In the genomic region with DNA sequence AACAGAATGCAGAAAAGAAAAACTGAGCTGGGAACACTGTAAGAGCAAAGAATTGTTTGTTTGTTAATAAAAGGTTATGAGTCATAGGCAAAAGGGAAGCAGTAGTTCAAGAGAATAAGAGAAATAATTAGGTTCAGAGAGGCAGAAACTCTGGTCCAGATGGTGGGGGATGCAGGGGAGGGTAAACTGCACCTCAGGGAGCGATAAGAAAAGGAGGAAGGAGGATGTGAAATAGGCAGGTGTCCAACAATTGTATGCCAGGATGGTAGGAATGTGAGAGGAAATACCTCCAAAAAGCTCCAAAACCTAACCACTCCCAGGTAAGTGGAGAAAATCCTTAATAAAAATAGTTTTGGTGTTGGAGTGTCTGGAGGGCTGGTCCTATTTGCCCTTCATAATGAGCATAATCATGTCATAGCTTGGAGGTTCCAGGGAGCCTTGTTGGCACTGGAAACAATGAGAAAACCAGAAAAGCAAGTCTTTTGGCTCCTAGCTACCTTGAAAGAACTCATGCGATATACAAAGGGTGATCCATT, we compare ENCODE assay signal across 8 cellular contexts.
DNase-seq lines count a peak whose midpoint lies in the region; ATAC-seq and TF ChIP-seq lines count a peak whose summit lies in the region.

No MANE protein-coding gene starts in this region.

- ATAC-seq in HG03066 (IDR thresholded peaks at IDR 0.05; ENCODE audit: low read depth, unreplicated experiment) (peak; percentile 11), lung (ENCODE audit: insufficient read depth, low FRiP score) (peak; percentile 36), GM19023 (IDR thresholded peaks at IDR 0.05; ENCODE audit: unreplicated experiment) (no peak)

- no peaks in the 10 kb centered on the region for H3K27me3 Mint-ChIP-seq in CD8-positive, alpha-beta memory T cell

- peaks cover 0 to 5% (median 3%) of the 10 kb centered on the region in 5 donors for H3K9me3 Mint-ChIP-seq in CD8-positive, alpha-beta memory T cell

- peak overlapping the region in 6 of 8 donors; percentile 5 to 63 (median 48) for H3K27ac Mint-ChIP-seq in CD8-positive, alpha-beta memory T cell

- H3K27me3 ChIP-seq in CD8-positive, alpha-beta memory T cell (ENCODE audit: insufficient read depth, low read length, poor library complexity, severe bottlenecking) = no peaks in the 10 kb centered on the region
- no peaks in the 10 kb centered on the region for H3K27me3 ChIP-seq in lung (ENCODE audit: control insufficient read depth, insufficient read depth)

- no peak for DNase-seq in CD8-positive, alpha-beta memory T cell
- DNase-seq in RPMI8226 = peak; percentile 23
- DNase-seq in lung (ENCODE audit: low spot score) = no peak
- DNase-seq in NCI-H526 (lab: John Stamatoyannopoulos, UW) = no peak
- no peak for DNase-seq in inferior parietal cortex (ENCODE audit: extremely low spot score)
- no peak for DNase-seq in posterior vena cava (ENCODE audit: low spot score)

- no peak for TF ChIP-seq CTCF in lung (IDR thresholded peaks at IDR 0.05; ENCODE audit: control extremely low read depth, extremely low read depth)

- H3K4me1 ChIP-seq in CD8-positive, alpha-beta memory T cell (ENCODE audit: insufficient read depth, low read length) = peaks cover 41% of the 10 kb centered on the region
- H3K4me1 ChIP-seq in lung (ENCODE audit: control insufficient read depth in 2 of 2, insufficient read depth in 2 of 2, low read length in 2 of 2) = peaks cover 3 to 26% of the 10 kb centered on the region in 2 donors

- H3K36me3 ChIP-seq in CD8-positive, alpha-beta memory T cell (ENCODE audit: insufficient read depth, low read length) = no peaks in the 10 kb centered on the region
- no peaks in the 10 kb centered on the region for H3K36me3 ChIP-seq in lung (ENCODE audit: control insufficient read depth in 2 of 2, insufficient read depth in 2 of 2, low read length in 2 of 2)

- peak overlapping the region in 3 of 7 donors; percentile 4 to 85 (median 24) for H3K4me3 Mint-ChIP-seq in CD8-positive, alpha-beta memory T cell

- intact Hi-C loops in posterior vena cava (cut with DNase I) = no loop called here

- 37 to 47% methylated on average over 2 of the region's 2 CpGs for WGBS in lung, 2 donors

- no peak overlapping the region for H3K27ac ChIP-seq in CD8-positive, alpha-beta memory T cell (ENCODE audit: low read depth, low read length)
- peak overlapping the region in 1 of 2 donors; percentile 26 for H3K27ac ChIP-seq in lung (ENCODE audit: low read depth in 1 of 2, low read length in 1 of 2)

- no peaks in the 10 kb centered on the region for H3K9me3 ChIP-seq in CD8-positive, alpha-beta memory T cell (ENCODE audit: low read length)
- H3K9me3 ChIP-seq in lung (ENCODE audit: control insufficient read depth in 2 of 2, insufficient read depth in 1 of 2, low read length in 1 of 2) = peaks cover 0 to 1% of the 10 kb centered on the region in 2 donors

- no peak overlapping the region for H3K4me3 ChIP-seq in CD8-positive, alpha-beta memory T cell (ENCODE audit: low read length)
- H3K4me3 ChIP-seq in lung = no peak overlapping the region

- POLR2A ChIA-PET in CD8-positive, alpha-beta memory T cell (lab: Charles Lee) = interaction anchor here (0.7 to 1.1 kb wide), 4 partner anchors 44 to 439 kb away, joined by 3 to 4 read pairs (median 3); no protein-coding TSS in a partner anchor

- H3K4me1 Mint-ChIP-seq in CD8-positive, alpha-beta memory T cell = peaks cover 69 to 77% (median 72%) of the 10 kb centered on the region in 3 donors

- CTCF ChIA-PET in CD8-positive, alpha-beta memory T cell (lab: Charles Lee) = interaction anchor here (1.2 to 1.6 kb wide), 2 partner anchors 10 to 39 kb away, joined by 4 to 6 read pairs; no protein-coding TSS in a partner anchor

- peaks cover 0 to 5% (median 2%) of the 10 kb centered on the region in 3 donors for H3K36me3 Mint-ChIP-seq in CD8-positive, alpha-beta memory T cell
